ENCODE assay signal across 1 cellular context in genomic region chr16:47016700-47017133, GRCh38.
TF ChIP-seq lines count a peak whose summit lies in the region.

No MANE protein-coding gene starts in this region.

TF ChIP-seq in GM12878, 131 proteins besides CTCF, POLR2A, EP300 and RAD21 (continued from another document):
- TF ChIP-seq BCL3 (IDR thresholded peaks at IDR 0.05; ENCODE audit: borderline replicate concordance, insufficient read depth, low read depth, low read length, poor library complexity, severe bottlenecking) (peak; percentile 88), POLR2AphosphoS5 (IDR thresholded peaks at IDR 0.05; ENCODE audit: low read length) (peak; percentile 72; the same call in 1 of the 2 replicates), ZZZ3 (IDR thresholded peaks at IDR 0.05; ENCODE audit: control insufficient read depth, insufficient read length, low read depth) (no peak), MTA2 (IDR thresholded peaks at IDR 0.05; ENCODE audit: low read depth) (peak; percentile 68), DPF2 (IDR thresholded peaks at IDR 0.05) (peak; percentile 50; the same call in 1 of the 2 replicates), ATF7 (IDR thresholded peaks at IDR 0.05; ENCODE audit: low read depth) (peak; percentile 86), SRF (IDR thresholded peaks at IDR 0.05; ENCODE audit: low read depth in 2 of 2, low read length in 2 of 2) (no peak), CHD4 (IDR thresholded peaks at IDR 0.05) (no peak), RCOR1 (conservative IDR thresholded peaks at IDR 0.05; ENCODE audit: low read depth, low read length) (no peak), RFX5 (IDR thresholded peaks at IDR 0.05; ENCODE audit: low read depth, low read length) (no peak), HDAC2 (IDR thresholded peaks at IDR 0.05) (no peak), ELK1 (IDR thresholded peaks at IDR 0.05; ENCODE audit: low read depth, low read length) (no peak), IRF4 (IDR thresholded peaks at IDR 0.05; ENCODE audit: low read depth, low read length) (peak; percentile 15; the same call in 1 of the 2 replicates), ETV6 (conservative IDR thresholded peaks at IDR 0.05 in 1 of 2, IDR thresholded peaks at IDR 0.05 in 1 of 2; ENCODE audit: borderline replicate concordance in 1 of 2, low read depth in 1 of 2) (peak in 1 of 2 experiments; percentile 83; a peak in 2 of 4 replicates), IKZF1 (conservative IDR thresholded peaks at IDR 0.05) (peak; percentile 87), ZNF687 (IDR thresholded peaks at IDR 0.05) (peak; percentile 64; the same call in 1 of the 2 replicates), ZBTB4 (CRISPR knock-in tag; IDR thresholded peaks at IDR 0.05) (no peak), MTA3 (IDR thresholded peaks at IDR 0.05; ENCODE audit: borderline replicate concordance, low read length) (no peak), RUNX3 (IDR thresholded peaks at IDR 0.05; ENCODE audit: low read length) (peak; percentile 98), NR2C2 (IDR thresholded peaks at IDR 0.05; ENCODE audit: borderline replicate concordance, control insufficient read depth, insufficient read length, low read depth) (no peak), NR2F1 (conservative IDR thresholded peaks at IDR 0.05) (peak; percentile 84; the same call in 1 of the 2 replicates), CREB1 (IDR thresholded peaks at IDR 0.05; ENCODE audit: low read depth) (peak; percentile 71), YBX1 (IDR thresholded peaks at IDR 0.05) (no peak), TBL1XR1 (IDR thresholded peaks at IDR 0.05; ENCODE audit: low read depth, low read length) (0 out of 2 replicates have a peak, but pooled peaks have one; percentile 34), GATAD2B (conservative IDR thresholded peaks at IDR 0.05; ENCODE audit: low read depth) (peak; percentile 73), NKRF (conservative IDR thresholded peaks at IDR 0.05) (no peak)
- TF ChIP-seq, protein P1, sequence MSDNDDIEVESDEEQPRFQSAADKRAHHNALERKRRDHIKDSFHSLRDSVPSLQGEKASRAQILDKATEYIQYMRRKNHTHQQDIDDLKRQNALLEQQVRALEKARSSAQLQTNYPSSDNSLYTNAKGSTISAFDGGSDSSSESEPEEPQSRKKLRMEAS (IDR thresholded peaks at IDR 0.05; ENCODE audit: low read depth, low read length): no peak
- TF ChIP-seq, protein P2, sequence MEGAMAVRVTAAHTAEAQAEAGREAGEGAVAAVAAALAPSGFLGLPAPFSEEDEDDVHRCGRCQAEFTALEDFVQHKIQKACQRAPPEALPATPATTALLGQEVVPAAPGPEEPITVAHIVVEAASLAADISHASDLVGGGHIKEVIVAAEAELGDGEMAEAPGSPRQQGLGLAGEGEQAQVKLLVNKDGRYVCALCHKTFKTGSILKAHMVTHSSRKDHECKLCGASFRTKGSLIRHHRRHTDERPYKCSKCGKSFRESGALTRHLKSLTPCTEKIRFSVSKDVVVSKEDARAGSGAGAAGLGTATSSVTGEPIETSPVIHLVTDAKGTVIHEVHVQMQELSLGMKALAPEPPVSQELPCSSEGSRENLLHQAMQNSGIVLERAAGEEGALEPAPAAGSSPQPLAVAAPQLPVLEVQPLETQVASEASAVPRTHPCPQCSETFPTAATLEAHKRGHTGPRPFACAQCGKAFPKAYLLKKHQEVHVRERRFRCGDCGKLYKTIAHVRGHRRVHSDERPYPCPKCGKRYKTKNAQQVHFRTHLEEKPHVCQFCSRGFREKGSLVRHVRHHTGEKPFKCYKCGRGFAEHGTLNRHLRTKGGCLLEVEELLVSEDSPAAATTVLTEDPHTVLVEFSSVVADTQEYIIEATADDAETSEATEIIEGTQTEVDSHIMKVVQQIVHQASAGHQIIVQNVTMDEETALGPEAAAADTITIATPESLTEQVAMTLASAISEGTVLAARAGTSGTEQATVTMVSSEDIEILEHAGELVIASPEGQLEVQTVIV (IDR thresholded peaks at IDR 0.05; ENCODE audit: borderline replicate concordance, partially characterized antibody): no peak
- TF ChIP-seq, protein P3, sequence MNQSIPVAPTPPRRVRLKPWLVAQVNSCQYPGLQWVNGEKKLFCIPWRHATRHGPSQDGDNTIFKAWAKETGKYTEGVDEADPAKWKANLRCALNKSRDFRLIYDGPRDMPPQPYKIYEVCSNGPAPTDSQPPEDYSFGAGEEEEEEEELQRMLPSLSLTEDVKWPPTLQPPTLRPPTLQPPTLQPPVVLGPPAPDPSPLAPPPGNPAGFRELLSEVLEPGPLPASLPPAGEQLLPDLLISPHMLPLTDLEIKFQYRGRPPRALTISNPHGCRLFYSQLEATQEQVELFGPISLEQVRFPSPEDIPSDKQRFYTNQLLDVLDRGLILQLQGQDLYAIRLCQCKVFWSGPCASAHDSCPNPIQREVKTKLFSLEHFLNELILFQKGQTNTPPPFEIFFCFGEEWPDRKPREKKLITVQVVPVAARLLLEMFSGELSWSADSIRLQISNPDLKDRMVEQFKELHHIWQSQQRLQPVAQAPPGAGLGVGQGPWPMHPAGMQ (IDR thresholded peaks at IDR 0.05; ENCODE audit: borderline replicate concordance): no peak
- TF ChIP-seq, protein P4, sequence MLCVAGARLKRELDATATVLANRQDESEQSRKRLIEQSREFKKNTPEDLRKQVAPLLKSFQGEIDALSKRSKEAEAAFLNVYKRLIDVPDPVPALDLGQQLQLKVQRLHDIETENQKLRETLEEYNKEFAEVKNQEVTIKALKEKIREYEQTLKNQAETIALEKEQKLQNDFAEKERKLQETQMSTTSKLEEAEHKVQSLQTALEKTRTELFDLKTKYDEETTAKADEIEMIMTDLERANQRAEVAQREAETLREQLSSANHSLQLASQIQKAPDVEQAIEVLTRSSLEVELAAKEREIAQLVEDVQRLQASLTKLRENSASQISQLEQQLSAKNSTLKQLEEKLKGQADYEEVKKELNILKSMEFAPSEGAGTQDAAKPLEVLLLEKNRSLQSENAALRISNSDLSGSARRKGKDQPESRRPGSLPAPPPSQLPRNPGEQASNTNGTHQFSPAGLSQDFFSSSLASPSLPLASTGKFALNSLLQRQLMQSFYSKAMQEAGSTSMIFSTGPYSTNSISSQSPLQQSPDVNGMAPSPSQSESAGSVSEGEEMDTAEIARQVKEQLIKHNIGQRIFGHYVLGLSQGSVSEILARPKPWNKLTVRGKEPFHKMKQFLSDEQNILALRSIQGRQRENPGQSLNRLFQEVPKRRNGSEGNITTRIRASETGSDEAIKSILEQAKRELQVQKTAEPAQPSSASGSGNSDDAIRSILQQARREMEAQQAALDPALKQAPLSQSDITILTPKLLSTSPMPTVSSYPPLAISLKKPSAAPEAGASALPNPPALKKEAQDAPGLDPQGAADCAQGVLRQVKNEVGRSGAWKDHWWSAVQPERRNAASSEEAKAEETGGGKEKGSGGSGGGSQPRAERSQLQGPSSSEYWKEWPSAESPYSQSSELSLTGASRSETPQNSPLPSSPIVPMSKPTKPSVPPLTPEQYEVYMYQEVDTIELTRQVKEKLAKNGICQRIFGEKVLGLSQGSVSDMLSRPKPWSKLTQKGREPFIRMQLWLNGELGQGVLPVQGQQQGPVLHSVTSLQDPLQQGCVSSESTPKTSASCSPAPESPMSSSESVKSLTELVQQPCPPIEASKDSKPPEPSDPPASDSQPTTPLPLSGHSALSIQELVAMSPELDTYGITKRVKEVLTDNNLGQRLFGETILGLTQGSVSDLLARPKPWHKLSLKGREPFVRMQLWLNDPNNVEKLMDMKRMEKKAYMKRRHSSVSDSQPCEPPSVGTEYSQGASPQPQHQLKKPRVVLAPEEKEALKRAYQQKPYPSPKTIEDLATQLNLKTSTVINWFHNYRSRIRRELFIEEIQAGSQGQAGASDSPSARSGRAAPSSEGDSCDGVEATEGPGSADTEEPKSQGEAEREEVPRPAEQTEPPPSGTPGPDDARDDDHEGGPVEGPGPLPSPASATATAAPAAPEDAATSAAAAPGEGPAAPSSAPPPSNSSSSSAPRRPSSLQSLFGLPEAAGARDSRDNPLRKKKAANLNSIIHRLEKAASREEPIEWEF (IDR thresholded peaks at IDR 0.05; ENCODE audit: insufficient replicate concordance, low read depth, low read length): peak; percentile 80
TF ChIP-seq in GM12878: peak in this region for 41.
